Comparison of ENCODE assay signal across 8 cellular contexts in the genomic region with DNA sequence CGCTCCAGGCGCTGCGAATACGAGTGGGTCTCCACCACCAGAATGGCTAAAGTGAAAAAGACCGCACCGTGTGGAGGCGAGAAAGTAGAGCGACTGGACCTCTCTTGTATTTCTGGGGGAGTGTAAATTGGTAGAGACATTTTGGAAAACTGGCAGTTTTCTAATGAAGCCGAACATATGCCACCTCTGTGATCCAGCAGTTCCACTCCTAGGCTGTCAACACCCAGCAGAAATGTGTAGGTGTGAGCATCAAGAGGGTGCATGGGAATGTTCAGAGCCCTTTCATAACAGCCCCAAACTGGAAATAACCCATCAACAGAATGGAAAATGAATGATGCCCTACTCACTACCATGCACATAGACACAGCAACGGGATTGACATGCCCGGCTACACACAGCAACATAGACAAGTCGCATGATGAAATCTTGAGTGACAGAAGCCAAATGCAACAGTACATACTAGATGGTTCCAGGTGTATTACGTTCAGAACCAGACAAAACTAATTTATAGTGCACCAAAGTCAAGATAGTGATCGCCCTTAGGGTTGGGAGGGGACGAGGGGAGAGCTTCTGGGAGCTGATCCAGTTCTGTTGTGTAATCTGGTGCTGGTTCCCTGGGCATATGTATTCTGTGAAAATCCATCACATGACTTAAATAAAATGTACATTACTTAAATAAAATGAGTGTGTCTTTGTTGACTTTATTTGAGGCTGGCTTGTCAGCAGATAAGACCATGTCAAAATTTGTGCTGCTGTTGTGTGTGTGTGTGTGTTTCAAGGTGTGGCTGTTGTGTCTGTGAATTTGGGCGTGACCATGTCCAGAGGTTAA. TPM values are rescaled to one million over a fixed set of nuclear protein-coding genes. Genes with fewer than 3 reads are reported as not detected.
DNase-seq lines count a peak whose midpoint lies in the region; ATAC-seq and TF ChIP-seq lines count a peak whose summit lies in the region.

No MANE protein-coding gene starts in this region.

- in situ Hi-C loops in Panc1 (cut with HindIII; ENCODE audit: low pct_unique_long_range_greater_than_20kb, low sequenced_read_pairs): no loop called here

- no TSS peak for BruUV-seq in Panc1 (replicated peaks; lab: Mats Ljungman, UMichigan)

- H3K18ac ChIP-seq in trophoblast cell (ENCODE audit: low read length): peak overlapping the region; percentile 38

- peak overlapping the region; percentile 28 for H4K91ac ChIP-seq in trophoblast cell (ENCODE audit: low read depth, low read length)

- H3K4me1 ChIP-seq in DOHH2 (ENCODE audit: control insufficient read depth, low read length) (peaks cover 51% of the 10 kb centered on the region), Panc1 (ENCODE audit: control insufficient read depth, insufficient read depth, low read length) (peaks cover 24% of the 10 kb centered on the region), trophoblast cell (ENCODE audit: control insufficient read depth in 1 of 2, insufficient read depth in 2 of 2, low read length in 2 of 2) (peaks cover 17 to 28% of the 10 kb centered on the region in 2 experiments)

- peak overlapping the region; percentile 42 for H3K9ac ChIP-seq in trophoblast cell (ENCODE audit: low read length)

- peaks cover 22% of the 10 kb centered on the region for H3K79me1 ChIP-seq in trophoblast cell (ENCODE audit: low read length)

- H2AK5ac ChIP-seq in trophoblast cell (ENCODE audit: low read length): peak overlapping the region; percentile 1

- H2BK5ac ChIP-seq in trophoblast cell (ENCODE audit: low read depth, low read length, poor library complexity): no peak overlapping the region

- peak overlapping the region; percentile 39 for H3K27ac ChIP-seq in DOHH2 (ENCODE audit: low read depth, low read length)
- H3K27ac ChIP-seq in Panc1 (ENCODE audit: low read length): peak overlapping the region; percentile 87
- H3K27ac ChIP-seq in trophoblast cell (ENCODE audit: low read depth, low read length): peak overlapping the region; percentile 98

- peaks cover 24% of the 10 kb centered on the region for H3F3A ChIP-seq in DOHH2 (ENCODE audit: control insufficient read depth, insufficient read depth)

- H2BK12ac ChIP-seq in trophoblast cell (ENCODE audit: low read length): peak overlapping the region; percentile 14

- peak overlapping the region; percentile 17 for H3K14ac ChIP-seq in trophoblast cell (ENCODE audit: low read length)

- no peaks in the 10 kb centered on the region for H3K36me3 ChIP-seq in DOHH2 (ENCODE audit: control insufficient read depth, low read length)
- no peaks in the 10 kb centered on the region for H3K36me3 ChIP-seq in Panc1 (ENCODE audit: control insufficient read depth, insufficient read depth, low read length)
- H3K36me3 ChIP-seq in trophoblast cell (ENCODE audit: control insufficient read depth in 1 of 2, insufficient read depth in 2 of 2, low read length in 2 of 2): peaks cover 7 to 8% of the 10 kb centered on the region in 2 experiments

- H3K4me3 ChIP-seq in DOHH2 (ENCODE audit: low read length) (peak overlapping the region; percentile 72), Panc1 (ENCODE audit: low read depth in 2 of 2, low read length in 2 of 2) (peak overlapping the region; percentile 70 to 72), epithelial cell of proximal tubule (ENCODE audit: low read depth, low read length) (peak overlapping the region; percentile 88), trophoblast cell (ENCODE audit: low read depth, low read length) (peak overlapping the region; percentile 62)

- H3K9me3 ChIP-seq in DOHH2 (ENCODE audit: control insufficient read depth, insufficient read depth, low read length) (no peaks in the 10 kb centered on the region), Panc1 (ENCODE audit: control insufficient read depth, insufficient read depth, low read depth, low read length) (no peaks in the 10 kb centered on the region), trophoblast cell (ENCODE audit: insufficient read depth, low read depth, low read length) (peaks cover 2% of the 10 kb centered on the region)

- peak overlapping the region; percentile 20 for H4K12ac ChIP-seq in trophoblast cell (ENCODE audit: low read depth, low read length)

- ATAC-seq in Panc1: no peak
- no peak for ATAC-seq in HG03469 (IDR thresholded peaks at IDR 0.05; ENCODE audit: unreplicated experiment)

- H2BK120ac ChIP-seq in trophoblast cell (ENCODE audit: insufficient read depth, low read length, poor library complexity): peak overlapping the region; percentile 20

- H3K27me3 ChIP-seq in DOHH2 (ENCODE audit: control insufficient read depth, low read length): no peaks in the 10 kb centered on the region
- no peaks in the 10 kb centered on the region for H3K27me3 ChIP-seq in Panc1 (ENCODE audit: control insufficient read depth, insufficient read depth, low read length)
- no peaks in the 10 kb centered on the region for H3K27me3 ChIP-seq in trophoblast cell (ENCODE audit: insufficient read depth, low read length)

- peak overlapping the region; percentile 60 for H4K8ac ChIP-seq in trophoblast cell (ENCODE audit: low read depth, low read length)

- H2AFZ ChIP-seq in trophoblast cell (ENCODE audit: insufficient read depth, low read length, poor library complexity): peak overlapping the region; percentile 50

- TF ChIP-seq CTCF in DOHH2 (IDR thresholded peaks at IDR 0.05; ENCODE audit: low read depth, low read length, poor library complexity, severe bottlenecking): no peak
- TF ChIP-seq CTCF in Panc1 (IDR thresholded peaks at IDR 0.05): no peak
- TF ChIP-seq CTCF in epithelial cell of proximal tubule (conservative IDR thresholded peaks at IDR 0.05; ENCODE audit: low read depth, low read length): no peak

- no peak overlapping the region for H3K23ac ChIP-seq in trophoblast cell (ENCODE audit: low read length)

- CTCF ChIA-PET in Panc1 (lab: Charles Lee): no interaction called here

- intact Hi-C loops in Panc1 (cut with micrococcal nuclease; ENCODE audit: unreplicated experiment): no loop called here

- H3K4me2 ChIP-seq in DOHH2 (ENCODE audit: low read length) (peak overlapping the region; percentile 79), trophoblast cell (ENCODE audit: low read length) (peak overlapping the region; percentile 69)

- whole genome bisulfite sequencing in trophoblast cell (ENCODE audit: extremely low coverage, insufficient coverage, insufficient read length): no CpG with 5 or more reads among the region's 16 CpGs

- H3K9me2 ChIP-seq in DOHH2 (replicated peaks; ENCODE audit: control insufficient read depth, low read length): no peaks in the 10 kb centered on the region

- peaks cover 10% of the 10 kb centered on the region for H3K79me2 ChIP-seq in DOHH2 (ENCODE audit: control insufficient read depth, low read length)
- H3K79me2 ChIP-seq in trophoblast cell (ENCODE audit: control insufficient read depth, insufficient read depth, low read length, poor library complexity): peaks cover 18% of the 10 kb centered on the region

- H3K4ac ChIP-seq in trophoblast cell (ENCODE audit: low read depth, low read length): no peak overlapping the region

- H4K20me1 ChIP-seq in DOHH2 (ENCODE audit: control insufficient read depth, insufficient read depth, low read depth, low read length): no peaks in the 10 kb centered on the region

- no peak for DNase-seq in Panc1 (ENCODE audit: low read depth, low spot score)
- DNase-seq in epithelial cell of proximal tubule (ENCODE audit: low read depth): no peak
- no peak for DNase-seq in trophoblast cell
- no peak for DNase-seq in epidermal melanocyte (ENCODE audit: insufficient read length, low spot score)
- no peak for DNase-seq in amniotic stem cell (lab: John Stamatoyannopoulos, UW)
- no peak for DNase-seq in NCI-H774 (lab: John Stamatoyannopoulos, UW)

- POLR2A ChIA-PET in Panc1 (lab: Charles Lee): no interaction called here

RNA-seq across cellular contexts. Expression of gene BCL7C, which starts 0.9 kb away (rescaled TPM):
- total RNA-seq in Panc1 (2021; ENCODE audit: unreplicated experiment) (45.8 TPM), epithelial cell of proximal tubule (57.6 and 79.1 TPM in 2 replicates)
- 43.8 TPM for polyA plus RNA-seq in Panc1 (2012; ENCODE audit: insufficient read length)
- 28.8 TPM in 2 replicates for polyA plus RNA-seq in trophoblast cell (2013)

RNA-seq across cellular contexts. Expression of gene CTF1, which starts 1.7 kb away (rescaled TPM):
- total RNA-seq in Panc1 (2021; ENCODE audit: unreplicated experiment): 2.9 TPM
- 7.4 TPM for polyA plus RNA-seq in Panc1 (2012; ENCODE audit: insufficient read length)
- total RNA-seq in epithelial cell of proximal tubule: 0.87 and 4.3 TPM in 2 replicates
- polyA plus RNA-seq in trophoblast cell (2013): 6.0 and 6.4 TPM in 2 replicates

RNA-seq across cellular contexts. Expression of gene FBXL19, which starts 28.6 kb away (rescaled TPM):
- total RNA-seq in Panc1 (2021; ENCODE audit: unreplicated experiment) (52.3 TPM), epithelial cell of proximal tubule (35.6 and 65.3 TPM in 2 replicates)
- 67.1 TPM for polyA plus RNA-seq in Panc1 (2012; ENCODE audit: insufficient read length)
- polyA plus RNA-seq in trophoblast cell (2013): 36.4 and 36.8 TPM in 2 replicates

RNA-seq across cellular contexts. Expression of gene ORAI3, which starts 54.1 kb away (rescaled TPM):
- 26.9 TPM for total RNA-seq in Panc1 (2021; ENCODE audit: unreplicated experiment)
- 31.0 TPM for polyA plus RNA-seq in Panc1 (2012; ENCODE audit: insufficient read length)
- 10.4 and 37.6 TPM in 2 replicates for total RNA-seq in epithelial cell of proximal tubule
- polyA plus RNA-seq in trophoblast cell (2013): 14.3 and 15.9 TPM in 2 replicates

Comparison
In these comparisons a context has a peak if more than half of its experiments do, and no peak if none do; other contexts are left out.
1. H3K27ac ChIP-seq: peak in every context shown above with its lines; median percentile 98 in trophoblast cell; 87 in Panc1; 39 in DOHH2.